ENCODE assay signal across 9 cellular contexts in the genomic region with DNA sequence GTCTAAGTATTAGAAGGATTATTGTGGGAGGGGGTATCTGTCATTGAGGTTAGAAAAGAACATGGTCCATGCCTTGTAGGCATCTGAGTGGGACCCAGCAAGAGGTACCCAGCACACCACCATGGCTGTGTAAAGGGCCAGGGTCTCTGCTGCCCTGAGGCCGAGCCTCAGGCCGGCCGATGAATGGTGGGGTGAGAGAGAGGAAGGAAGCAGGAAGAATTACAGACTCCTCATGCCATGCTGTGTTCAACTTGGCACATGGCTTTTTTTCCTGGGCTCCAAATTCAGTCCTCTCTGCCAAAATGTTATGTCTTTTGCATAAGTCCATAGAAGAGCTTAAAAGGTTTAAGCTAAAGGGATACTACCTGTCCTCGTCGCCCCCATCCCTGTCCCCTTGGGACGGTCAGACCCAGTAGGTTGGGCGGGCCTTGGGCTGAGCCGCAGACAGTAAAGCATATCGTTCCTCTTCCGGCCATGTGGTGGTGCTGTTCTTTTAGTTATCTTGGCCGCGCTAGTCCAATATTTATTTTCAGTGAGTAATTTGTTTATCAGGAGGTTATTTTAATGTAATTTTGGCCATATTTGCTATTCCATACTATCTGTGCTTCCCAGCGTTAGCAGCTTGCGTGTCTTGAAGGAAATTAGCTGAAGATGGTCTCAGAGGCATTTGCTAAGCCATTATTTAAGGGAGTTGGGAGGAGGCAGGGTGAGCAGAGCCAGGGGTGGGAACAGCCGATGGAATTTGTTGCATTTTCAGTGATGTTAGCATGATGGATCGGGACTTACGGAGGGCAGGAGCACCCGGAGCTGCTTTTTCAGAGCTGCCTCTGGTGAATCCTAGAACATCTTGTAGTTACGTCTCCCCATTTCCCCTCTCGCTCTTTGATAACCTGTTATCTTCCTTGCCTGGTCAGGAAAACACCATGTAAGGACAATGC.
DNase-seq lines count a peak whose midpoint lies in the region; ATAC-seq and TF ChIP-seq lines count a peak whose summit lies in the region.
"Had no signal": no experiment of that assay in that cellular context is flagged by ENCODE, and none has a peak within 500 bp of the region (broad histone marks: within the 10 kb centered on the region; RNA-seq: fewer than 3 reads in every experiment).

No MANE protein-coding gene starts in this region.

- H3K4me1 ChIP-seq in ES-I3 (ENCODE audit: insufficient read depth, low read length) = peaks cover 7% of the 10 kb centered on the region; the same call in 1 of the 2 replicates
- no peaks in the 10 kb centered on the region for H3K4me1 ChIP-seq in foreskin keratinocyte
- no peaks in the 10 kb centered on the region for H3K4me1 ChIP-seq in psoas muscle

- intact Hi-C loops in activated CD8-positive, alpha-beta T cell treated with anti-CD3 and anti-CD28 coated beads for 36 hours (cut with micrococcal nuclease) = loop anchor here (5.0 kb wide), 1 partner anchor 510 kb away; no protein-coding TSS in a partner anchor
- intact Hi-C loops in psoas muscle (cut with DNase I) = loop anchor here in 1 of 2 donors (10.0 kb wide), 1 partner anchor 63 kb away; no protein-coding TSS in a partner anchor

- H3K4me3 ChIP-seq in H7 (ENCODE audit: insufficient read depth, low read depth, low read length) (no peak overlapping the region), psoas muscle (no peak overlapping the region)

- no peaks in the 10 kb centered on the region for H3K9me3 Mint-ChIP-seq in activated CD8-positive, alpha-beta T cell treated with anti-CD3 and anti-CD28 coated beads for 36 hours
- H3K9me3 Mint-ChIP-seq: T-helper 1 cell treated with Interleukin-12 subunit alpha and Interleukin-12 subunit beta and Interleukin-4 antibody, amounts not matched to agents 30 μg/mL and 1 μg/mL, for 36 hours had no signal

- TF ChIP-seq CTCF in activated CD8-positive, alpha-beta T cell treated with anti-CD3 and anti-CD28 coated beads for 36 hours (IDR thresholded peaks at IDR 0.05) = peak; percentile 72
- peak; percentile 81 for TF ChIP-seq CTCF in foreskin keratinocyte (conservative IDR thresholded peaks at IDR 0.05)
- peak; percentile 42 for TF ChIP-seq CTCF in psoas muscle (IDR thresholded peaks at IDR 0.05)

- H3K4me1 Mint-ChIP-seq in activated CD8-positive, alpha-beta T cell treated with anti-CD3 and anti-CD28 coated beads for 36 hours (ENCODE audit: low read depth) = no peaks in the 10 kb centered on the region

- H3K27ac ChIP-seq in foreskin keratinocyte (no peak overlapping the region), psoas muscle (no peak overlapping the region)

- H3K9me3 ChIP-seq in ES-I3 (ENCODE audit: control insufficient read depth, insufficient read depth, low read length) (no peaks in the 10 kb centered on the region), psoas muscle (no peaks in the 10 kb centered on the region)

- POLR2A ChIA-PET in activated CD8-positive, alpha-beta T cell treated with anti-CD3 and anti-CD28 coated beads for 36 hours (lab: Charles Lee) = no interaction called here

- no peak overlapping the region for H3K27ac Mint-ChIP-seq in activated CD8-positive, alpha-beta T cell treated with anti-CD3 and anti-CD28 coated beads for 36 hours
- H3K27ac Mint-ChIP-seq: T-helper 1 cell treated with Interleukin-12 subunit alpha and Interleukin-12 subunit beta and Interleukin-4 antibody, amounts not matched to agents 30 μg/mL and 1 μg/mL, for 36 hours had no signal

- H3K36me3 ChIP-seq in ES-I3 (ENCODE audit: insufficient read depth, low read length) (no peaks in the 10 kb centered on the region), H7 (replicated peaks; ENCODE audit: control insufficient read depth, insufficient read depth, low read length) (no peaks in the 10 kb centered on the region), psoas muscle (ENCODE audit: insufficient read depth in 1 of 2, low read depth in 1 of 2) (no peaks in the 10 kb centered on the region)

- 35 to 46% (median 35%) methylated on average over 20 of the region's 20 CpGs for WGBS in psoas muscle, 3 donors

- H3K27me3 ChIP-seq in H7 (ENCODE audit: control insufficient read depth, insufficient read depth, low read length) = no peaks in the 10 kb centered on the region
- H3K27me3 ChIP-seq in foreskin keratinocyte = peaks cover 6% of the 10 kb centered on the region
- no peaks in the 10 kb centered on the region for H3K27me3 ChIP-seq in psoas muscle (ENCODE audit: insufficient read depth in 3 of 3, low read length in 2 of 3)

- no peak overlapping the region for H3K4me3 Mint-ChIP-seq in activated CD8-positive, alpha-beta T cell treated with anti-CD3 and anti-CD28 coated beads for 36 hours
- H3K4me3 Mint-ChIP-seq: T-helper 1 cell treated with Interleukin-12 subunit alpha and Interleukin-12 subunit beta and Interleukin-4 antibody, amounts not matched to agents 30 μg/mL and 1 μg/mL, for 36 hours had no signal

- no peaks in the 10 kb centered on the region for H3K36me3 Mint-ChIP-seq in activated CD8-positive, alpha-beta T cell treated with anti-CD3 and anti-CD28 coated beads for 36 hours (ENCODE audit: low read depth)

- CTCF ChIA-PET in activated CD8-positive, alpha-beta T cell treated with anti-CD3 and anti-CD28 coated beads for 36 hours (lab: Charles Lee) = interaction anchor here (0.7 to 1.4 kb wide), 5 partner anchors 8 to 511 kb away, joined by 3 to 8 read pairs (median 4); no protein-coding TSS in a partner anchor

- peaks cover 23% of the 10 kb centered on the region for H3K27me3 Mint-ChIP-seq in activated CD8-positive, alpha-beta T cell treated with anti-CD3 and anti-CD28 coated beads for 36 hours

- peak overlapping the region; percentile 54 for H3K9ac ChIP-seq in ES-I3 (ENCODE audit: low read depth, low read length)

- ATAC-seq in activated CD8-positive, alpha-beta T cell treated with anti-CD3 and anti-CD28 coated beads for 36 hours = peak; percentile 67
- peak; percentile 83 for ATAC-seq in foreskin keratinocyte
- peak in 3 of 4 donors; percentile 55 to 72 (median 61) for ATAC-seq in psoas muscle
- ATAC-seq in HG03432 (IDR thresholded peaks at IDR 0.05; ENCODE audit: unreplicated experiment) = no peak

- DNase-seq in H7 = peak; percentile 42
- DNase-seq in NCI-H345 treated with DMSO at 0.1 percent for 48 hours (lab: John Stamatoyannopoulos, UW; ENCODE audit: unreplicated experiment) = peak; percentile 2
- DNase-seq in activated CD8-positive, alpha-beta T cell treated with anti-CD3 and anti-CD28 coated beads for 36 hours = peak; percentile 45
- DNase-seq in foreskin keratinocyte = peak; percentile 13 to 38
- peak in 1 of 2 donors; percentile 15 for DNase-seq in psoas muscle
- no peak for DNase-seq in NCI-H2081 (lab: John Stamatoyannopoulos, UW)

Comparison
In these comparisons a context has a peak if more than half of its experiments do, and no peak if none do; other contexts are left out.
1. DNase-seq: peak in H7 (single experiment), NCI-H345 treated with DMSO at 0.1 percent for 48 hours (single experiment), activated CD8-positive, alpha-beta T cell treated with anti-CD3 and anti-CD28 coated beads for 36 hours (single experiment) and foreskin keratinocyte (2 of 2); none in NCI-H2081 (0 of 2).
2. Peak in every context shown above with its lines, with median percentiles within 50 percentile points of each other: CTCF ChIP-seq.